ENCODE assay signal across 26 cellular contexts in genomic region chr5:6401410-6401809, GRCh38. TPM values are rescaled to one million over a fixed set of nuclear protein-coding genes. Genes with fewer than 3 reads are reported as not detected.
A peak's percentile ranks its signal among the peaks of the same experiment; 100 is the strongest.
DNase-seq lines count a peak whose midpoint lies in the region; ATAC-seq, FAIRE-seq and TF ChIP-seq lines count a peak whose summit lies in the region.
"Had no signal": no experiment of that assay in that cellular context is flagged by ENCODE, and none has a peak within 500 bp of the region (broad histone marks: within the 10 kb centered on the region; RNA-seq: fewer than 3 reads in every experiment).

No MANE protein-coding gene starts in this region.

- no peak overlapping the region for H3K27ac Mint-ChIP-seq in MCF 10A (ENCODE audit: low read depth, unreplicated experiment)
- H3K27ac Mint-ChIP-seq: CD4-positive, alpha-beta T cell; GM23338; H9; HFFc6 had no signal

- peaks cover 6% of the 10 kb centered on the region for H3K36me3 Mint-ChIP-seq in MCF 10A (ENCODE audit: insufficient read depth, unreplicated experiment)

- H3K9me3 ChIP-seq in breast epithelium (peaks cover 0 to 3% of the 10 kb centered on the region in 2 donors), K562 (replicated peaks; ENCODE audit: control insufficient read depth, insufficient read depth, low read depth, low read length) (no peaks in the 10 kb centered on the region; the same call in 1 of the 2 replicates)
- H3K9me3 ChIP-seq: BLaER1 had no signal

- no peak for TF ChIP-seq EP300 in K562 (IDR thresholded peaks at IDR 0.05; ENCODE audit: low read length)

- no peak for TF ChIP-seq RAD21 in K562 (CRISPR knock-in tag; conservative IDR thresholded peaks at IDR 0.05 in 1 of 2, IDR thresholded peaks at IDR 0.05 in 1 of 2)

- H3K4me2 ChIP-seq in K562 (ENCODE audit: insufficient read depth, low read length) = no peak overlapping the region
- H3K4me2 ChIP-seq: BLaER1, GM23338 had no signal

- no peaks in the 10 kb centered on the region for H3K36me3 ChIP-seq in breast epithelium
- H3K36me3 ChIP-seq in K562 (ENCODE audit: control insufficient read depth, insufficient read depth, low read length) = no peaks in the 10 kb centered on the region
- H3K36me3 ChIP-seq: BLaER1 had no signal

- WGBS in K562 (ENCODE audit: insufficient coverage, low coverage, missing lambda C conversion rate) = 0% methylated on average over 2 of the region's 2 CpGs

- CTCF ChIA-PET in MCF 10A (lab: Yijun Ruan, JAX) (no interaction called here), K562 (lab: Yijun Ruan, JAX; ENCODE audit: low intra/inter-chr PET ratio) (no interaction called here)

- no peak for ATAC-seq in K562
- peak; percentile 63 for ATAC-seq in esophagus mucosa
- ATAC-seq: GM23338 had no signal

- H3K4me3 Mint-ChIP-seq in MCF 10A (ENCODE audit: unreplicated experiment) = no peak overlapping the region
- H3K4me3 Mint-ChIP-seq: CD4-positive, alpha-beta T cell; GM23338; H9; HFFc6 had no signal

- no peak overlapping the region for H3K9ac ChIP-seq in K562 (ENCODE audit: insufficient read depth in 1 of 2, low read depth in 2 of 2, low read length in 2 of 2)
- H3K9ac ChIP-seq: BLaER1 had no signal

- TF ChIP-seq CTCF in MCF 10A (IDR thresholded peaks at IDR 0.05; ENCODE audit: unreplicated experiment) = no peak
- TF ChIP-seq CTCF in breast epithelium (IDR thresholded peaks at IDR 0.05) = no peak
- no peak for TF ChIP-seq CTCF in K562 (IDR thresholded peaks at IDR 0.05 in 2 of 3, conservative IDR thresholded peaks at IDR 0.05 in 1 of 3; ENCODE audit: insufficient read depth in 2 of 3, low read depth in 1 of 3, low read length in 3 of 3)

- no peaks in the 10 kb centered on the region for H4K20me1 ChIP-seq in K562 (replicated peaks; ENCODE audit: control insufficient read depth, insufficient read depth, low read length)
- H4K20me1 ChIP-seq: BLaER1 had no signal

- H3K4me3 ChIP-seq in breast epithelium (no peak overlapping the region), K562 (no peak overlapping the region)
- H3K4me3 ChIP-seq: BLaER1, GM23338, SK-N-MC had no signal

- H3K27me3 Mint-ChIP-seq in MCF 10A (ENCODE audit: insufficient read depth, unreplicated experiment) = no peaks in the 10 kb centered on the region

- H3K79me2 ChIP-seq in K562 (ENCODE audit: control insufficient read depth, insufficient read depth, low read length) = no peaks in the 10 kb centered on the region

- BruUV-seq in MCF 10A (replicated peaks; lab: Mats Ljungman, UMichigan) (no TSS peak), K562 (replicated peaks; lab: Mats Ljungman, UMichigan) (no TSS peak)

- no peaks in the 10 kb centered on the region for H3K9me3 Mint-ChIP-seq in MCF 10A (ENCODE audit: unreplicated experiment)
- H3K9me3 Mint-ChIP-seq: CD4-positive, alpha-beta T cell had no signal

- no peak overlapping the region for H2AFZ ChIP-seq in K562 (ENCODE audit: low read depth, low read length)
- H2AFZ ChIP-seq: GM23338 had no signal

- no peak overlapping the region for H3K27ac ChIP-seq in breast epithelium
- H3K27ac ChIP-seq in K562 (ENCODE audit: extremely low read depth, low read depth, low read length) = no peak overlapping the region
- H3K27ac ChIP-seq: BLaER1, SK-N-MC had no signal

- intact Hi-C loops in MCF 10A (cut with micrococcal nuclease) = no loop called here
- intact Hi-C loops in breast epithelium (cut with DNase I; ENCODE audit: low total_unique reads) = no loop called here
- intact Hi-C loops in K562 (cut with micrococcal nuclease) = no loop called here

- FAIRE-seq in K562 (lab: Jason Lieb, UNC) (peak; percentile 11), RCC 7860 (lab: Jason Lieb, UNC) (no peak)
- FAIRE-seq: D721Med, GM18507, HTR-8/SVneo had no signal

- DNase-seq in MCF 10A (ENCODE audit: unreplicated experiment) (peak; percentile 37), breast epithelium (ENCODE audit: low spot score in 2 of 2) (no peak), K562 (ENCODE audit: extremely low read depth in 1 of 4, low spot score in 3 of 4) (no peak), RCC 7860 (ENCODE audit: low spot score) (no peak), GM19238 (ENCODE audit: insufficient read length, low spot score) (no peak), NOMO-1 treated with DMSO at 0.1 percent for 48 hours (lab: John Stamatoyannopoulos, UW; ENCODE audit: unreplicated experiment) (no peak)
- DNase-seq: CD4-positive, alpha-beta T cell; H9; HFFc6; KBM-7; MM.1S; NCI-H1694 treated with DMSO at 0.1 percent for 48 hours; NCI-H2227 treated with DMSO at 0.1 percent for 48 hours; NCI-H510A treated with DMSO at 0.1 percent for 48 hours; NCI-H748 treated with DMSO at 0.1 percent for 48 hours; NK-92 treated with Interleukin-12 subunit alpha and Interleukin-12 subunit beta, amount 100 ng/mL, for 24 hours; SIG-M5 had no signal

- H3K27me3 ChIP-seq in breast epithelium (no peaks in the 10 kb centered on the region), K562 (ENCODE audit: control insufficient read depth in 2 of 2, insufficient read depth in 2 of 2, low read length in 2 of 2) (peaks cover 55 to 62% of the 10 kb centered on the region in 2 experiments)
- H3K27me3 ChIP-seq: BLaER1 had no signal

- in situ Hi-C loops in K562 (cut with MboI) = no loop called here

- no peaks in the 10 kb centered on the region for H3K9me1 ChIP-seq in K562 (ENCODE audit: control insufficient read depth, insufficient read depth, low read length)

- H3K4me1 Mint-ChIP-seq in MCF 10A (ENCODE audit: insufficient read depth, unreplicated experiment) = peaks cover 13% of the 10 kb centered on the region
- H3K4me1 Mint-ChIP-seq: H9 had no signal

- no peak for TF ChIP-seq POLR2A in breast epithelium (IDR thresholded peaks at IDR 0.05)
- TF ChIP-seq POLR2A in K562 (conservative IDR thresholded peaks at IDR 0.05) = no peak

- no peaks in the 10 kb centered on the region for H3K4me1 ChIP-seq in breast epithelium
- H3K4me1 ChIP-seq in K562 (replicated peaks in 1 of 2; ENCODE audit: control insufficient read depth in 2 of 2, insufficient read depth in 2 of 2, low read length in 2 of 2) = no peaks in the 10 kb centered on the region; a peak in 2 of 5 replicates
- H3K4me1 ChIP-seq: BLaER1 had no signal

- POLR2A ChIA-PET in MCF 10A (lab: Yijun Ruan, JAX) (interaction anchor here (0.6 kb wide), 1 partner anchor 735 kb away, joined by 3 read pairs; no protein-coding TSS in a partner anchor), K562 (lab: Yijun Ruan, JAX) (no interaction called here)

TF ChIP-seq in K562, 482 proteins besides CTCF, POLR2A, EP300 and RAD21:
- TF ChIP-seq ILF3 (IDR thresholded peaks at IDR 0.05; ENCODE audit: borderline replicate concordance) = no peak

RNA-seq across cellular contexts. Expression of gene MED10, which starts 23.1 kb away (rescaled TPM):
- total RNA-seq in MCF 10A (2022) (84.9 and 85.1 TPM in 2 replicates), breast epithelium (10 to 100 TPM; 25.6 to 29.9 (median 25.9) TPM), K562 (2014; rRNA removed) (36.1 and 51.0 TPM in 2 replicates), K562 (2014; rRNA removed; fragmentation: Illumina TruSeq; extraction: Trizol) (23.8 and 25.7 TPM in 2 replicates), K562 (2015; rRNA removed; fragmentation: Illumina TruSeq; extraction: Trizol) (28.4 and 33.6 TPM in 2 replicates), K562 (2021) (52.0 and 62.3 TPM in 2 replicates), esophagus mucosa (25.1 TPM)
- total RNA-seq in K562 (2011; cell fraction: chromatin; rRNA removed; ENCODE audit: low replicate concordance) = 44.1 and 73.3 TPM in 2 replicates
- total RNA-seq in K562 (2011; cell fraction: nucleolus; rRNA removed) = 38.2 and 47.2 TPM in 2 replicates
- total RNA-seq in K562 (2011; cell fraction: nucleoplasm; rRNA removed) = 43.8 and 50.4 TPM in 2 replicates
- polyA plus RNA-seq in K562 (2011; rRNA removed) (49.9 and 58.8 TPM in 2 replicates), K562 (2014; fragmentation: Illumina TruSeq; extraction: Trizol) (60.6 and 72.2 TPM in 2 replicates), K562 (2014; fragmentation: Nextera tagmentation; extraction: Ambion mirVana) (10 to 100 TPM; 45.0 to 72.5 TPM), K562 (2014; rRNA removed) (78.5 and 83.4 TPM in 2 replicates)
- 51.3 and 58.8 TPM in 2 replicates for polyA plus RNA-seq in K562 (2011; cell fraction: cytosol; rRNA removed)
- 70.4 and 86.1 TPM in 2 replicates for polyA plus RNA-seq in K562 (2011; cell fraction: nucleus; rRNA removed)
- polyA plus RNA-seq in K562 (2012) = 68.1 and 71.4 TPM in 2 replicates
- polyA minus RNA-seq in K562 (2011; rRNA and poly(A)+ RNA removed) = 18.9 and 20.4 TPM in 2 replicates
- polyA minus RNA-seq in K562 (2011; cell fraction: cytosol; rRNA and poly(A)+ RNA removed) = 11.6 and 15.7 TPM in 2 replicates
- 41.7 and 72.9 TPM in 2 replicates for polyA minus RNA-seq in K562 (2011; cell fraction: nucleus; rRNA and poly(A)+ RNA removed)

RNA-seq across cellular contexts. Expression of gene UBE2QL1, which starts 47.2 kb away (rescaled TPM):
- not detected in 2 replicates for total RNA-seq in MCF 10A (2022)
- total RNA-seq in breast epithelium = 1 to 10 TPM in 2 of 3 donors, under 1 TPM in 1; 0.44 to 1.8 (median 1.6) TPM
- total RNA-seq in K562 (2011; cell fraction: chromatin; rRNA removed; ENCODE audit: low replicate concordance) = not detected in 2 replicates
- 0.13 TPM in 1 of 2 replicates, not detected in the other for total RNA-seq in K562 (2011; cell fraction: nucleolus; rRNA removed)
- 0.15 TPM in 1 of 2 replicates, not detected in the other for total RNA-seq in K562 (2011; cell fraction: nucleoplasm; rRNA removed)
- not detected in 2 replicates for total RNA-seq in K562 (2014; rRNA removed)
- not detected in 2 replicates for total RNA-seq in K562 (2014; rRNA removed; fragmentation: Illumina TruSeq; extraction: Trizol)
- total RNA-seq in K562 (2015; rRNA removed; fragmentation: Illumina TruSeq; extraction: Trizol) = not detected in 2 replicates
- not detected in 2 replicates for total RNA-seq in K562 (2021)
- polyA plus RNA-seq in K562 (2011; rRNA removed) = not detected in 2 replicates
- not detected in 2 replicates for polyA plus RNA-seq in K562 (2011; cell fraction: cytosol; rRNA removed)
- 0.03 TPM in 1 of 2 replicates, not detected in the other for polyA plus RNA-seq in K562 (2011; cell fraction: nucleus; rRNA removed)
- polyA plus RNA-seq in K562 (2012) = 0.01 TPM in 1 of 2 replicates, not detected in the other
- polyA plus RNA-seq in K562 (2014; fragmentation: Illumina TruSeq; extraction: Trizol) = not detected in 2 replicates
- not detected for polyA plus RNA-seq in K562 (2014; fragmentation: Nextera tagmentation; extraction: Ambion mirVana)
- not detected in 2 replicates for polyA plus RNA-seq in K562 (2014; rRNA removed)
- polyA minus RNA-seq in K562 (2011; rRNA and poly(A)+ RNA removed) = not detected in 2 replicates
- not detected in 2 replicates for polyA minus RNA-seq in K562 (2011; cell fraction: cytosol; rRNA and poly(A)+ RNA removed)
- not detected in 2 replicates for polyA minus RNA-seq in K562 (2011; cell fraction: nucleus; rRNA and poly(A)+ RNA removed)
- not detected for total RNA-seq in esophagus mucosa
- total RNA-seq: G401, HFFc6 had no signal
- polyA plus RNA-seq: AG04450 had no signal
